In the genomic region with DNA sequence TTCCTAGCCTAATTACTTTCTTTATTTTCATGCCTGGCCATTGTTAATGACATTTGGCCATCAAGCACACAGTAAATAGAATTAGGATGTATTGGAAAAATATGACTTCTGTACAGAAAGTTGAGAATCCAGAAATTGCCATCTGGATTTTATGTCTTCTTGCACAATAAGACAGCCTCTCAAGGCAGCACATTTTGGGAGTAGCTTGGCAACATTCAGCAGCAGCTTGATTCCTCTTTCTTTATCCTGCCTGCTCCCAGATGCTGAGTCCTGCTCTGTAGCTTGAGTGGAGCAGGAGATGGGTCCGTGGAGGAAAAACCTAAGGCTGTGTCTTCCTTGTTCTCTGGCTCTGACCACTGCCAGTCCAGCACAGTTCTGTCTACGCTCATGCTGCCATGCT, we compare ENCODE assay signal across 23 cellular contexts. TPM values are rescaled to one million over a fixed set of nuclear protein-coding genes. Genes with fewer than 3 reads are reported as not detected.
DNase-seq lines count a peak whose midpoint lies in the region; ATAC-seq and TF ChIP-seq lines count a peak whose summit lies in the region.
"Had no signal": no experiment of that assay in that cellular context is flagged by ENCODE, and none has a peak within 500 bp of the region (broad histone marks: within the 10 kb centered on the region; RNA-seq: fewer than 3 reads in every experiment).

No MANE protein-coding gene starts in this region.

- no peaks in the 10 kb centered on the region for H3K9me3 Mint-ChIP-seq in WTC11
- H3K9me3 Mint-ChIP-seq: activated naive CD8-positive, alpha-beta T cell treated with anti-CD3 and anti-CD28 coated beads, Interleukin-2, amount 10 ng/mL, durations not matched to agents 7 days and 5 days; activated T-helper 17 cell treated with anti-CD3 and anti-CD28 coated beads, Interleukin-2, amount 50 U/mL, for 72 hours; brain; stimulated activated naive CD8-positive, alpha-beta T cell treated with anti-CD3 and anti-CD28 coated beads, Interleukin-15, amount 100 ng/mL, for 72 hours had no signal

- no peaks in the 10 kb centered on the region for H3K36me3 ChIP-seq in colonic mucosa
- H3K36me3 ChIP-seq: BLaER1 had no signal

- POLR2A ChIA-PET in WTC11 (lab: Charles Lee): interaction anchor here (0.5 to 0.9 kb wide), 2 partner anchors 29 to 45 kb away, joined by 3 read pairs; partner anchors contain the start of gene ARHGAP26

- peaks cover 8% of the 10 kb centered on the region; the same call in 1 of the 2 replicates for H3K36me3 Mint-ChIP-seq in WTC11
- H3K36me3 Mint-ChIP-seq: activated naive CD8-positive, alpha-beta T cell treated with anti-CD3 and anti-CD28 coated beads, Interleukin-2, amount 10 ng/mL, durations not matched to agents 7 days and 5 days; brain had no signal

- H3K27me3 ChIP-seq in colonic mucosa: no peaks in the 10 kb centered on the region
- H3K27me3 ChIP-seq: BLaER1 had no signal

- H3K27ac ChIP-seq in colonic mucosa: no peak overlapping the region
- H3K27ac ChIP-seq: BLaER1, psoas muscle had no signal

- no peak for ATAC-seq in WTC11
- peak; percentile 56 for ATAC-seq in left ventricle myocardium superior
- ATAC-seq in HG03469 (IDR thresholded peaks at IDR 0.05; ENCODE audit: unreplicated experiment): no peak
- ATAC-seq: activated CD4-positive, alpha-beta T cell treated with anti-CD3 and anti-CD28 coated beads for 36 hours; activated T-helper 17 cell treated with anti-CD3 and anti-CD28 coated beads, Interleukin-2, amount 50 U/mL, for 72 hours; stimulated activated naive CD8-positive, alpha-beta T cell treated with anti-CD3 and anti-CD28 coated beads, Interleukin-15, amount 100 ng/mL, for 72 hours had no signal

- intact Hi-C loops in left ventricle myocardium superior (cut with micrococcal nuclease): loop anchor here (10.0 kb wide), 1 partner anchor 144 kb away; no protein-coding TSS in a partner anchor
- intact Hi-C loops in colonic mucosa (cut with DNase I): no loop called here

- H3K9me3 ChIP-seq in colonic mucosa: no peaks in the 10 kb centered on the region
- H3K9me3 ChIP-seq: BLaER1, psoas muscle had no signal

- H3K4me3 ChIP-seq in AG09309 (ENCODE audit: control insufficient read depth, low read depth, low read length) (no peak overlapping the region), colonic mucosa (no peak overlapping the region)
- H3K4me3 ChIP-seq: BLaER1, psoas muscle had no signal

- H3K4me1 ChIP-seq in colonic mucosa: no peaks in the 10 kb centered on the region
- H3K4me1 ChIP-seq: BLaER1 had no signal

- TF ChIP-seq CTCF in AG09309 (IDR thresholded peaks at IDR 0.05; ENCODE audit: control insufficient read depth, insufficient read depth, low read depth, low read length, missing control alignments): no peak
- no peak for TF ChIP-seq CTCF in WTC11 (IDR thresholded peaks at IDR 0.05)
- TF ChIP-seq CTCF in colonic mucosa (IDR thresholded peaks at IDR 0.05): no peak

- peak; percentile 64 for DNase-seq in AG09309 (ENCODE audit: low read depth)
- peak; percentile 65 for DNase-seq in EH (ENCODE audit: low read depth)
- DNase-seq in WTC11 (ENCODE audit: low spot score): no peak
- DNase-seq in left ventricle myocardium superior: no peak
- no peak for DNase-seq in colonic mucosa
- DNase-seq in amniotic stem cell (lab: John Stamatoyannopoulos, UW): no peak
- DNase-seq in COR-L47 (lab: John Stamatoyannopoulos, UW): no peak
- DNase-seq: activated CD4-positive, alpha-beta T cell treated with anti-CD3 and anti-CD28 coated beads for 36 hours; activated naive CD8-positive, alpha-beta T cell treated with anti-CD3 and anti-CD28 coated beads, Interleukin-2, amount 10 ng/mL, durations not matched to agents 7 days and 5 days; GOT3; NCI-H1092; NCI-H2081; psoas muscle; RPMI8226; stimulated activated CD4-positive, alpha-beta T cell treated with anti-CD3 and anti-CD28 coated beads, Interleukin-4, amount 100 ng/mL, for 4 hours; stimulated activated naive CD8-positive, alpha-beta T cell treated with anti-CD3 and anti-CD28 coated beads, Interleukin-15, amount 100 ng/mL, for 72 hours; SW 1271 had no signal

- H3K4me3 Mint-ChIP-seq in WTC11: no peak overlapping the region
- H3K4me3 Mint-ChIP-seq: activated CD4-positive, alpha-beta T cell treated with anti-CD3 and anti-CD28 coated beads for 36 hours; activated naive CD8-positive, alpha-beta T cell treated with anti-CD3 and anti-CD28 coated beads, Interleukin-2, amount 10 ng/mL, durations not matched to agents 7 days and 5 days; activated T-helper 17 cell treated with anti-CD3 and anti-CD28 coated beads, Interleukin-2, amount 50 U/mL, for 72 hours; brain; stimulated activated naive CD8-positive, alpha-beta T cell treated with anti-CD3 and anti-CD28 coated beads, Interleukin-15, amount 100 ng/mL, for 72 hours had no signal

- peaks cover 30% of the 10 kb centered on the region for H3K4me1 Mint-ChIP-seq in WTC11
- H3K4me1 Mint-ChIP-seq: activated T-helper 17 cell treated with anti-CD3 and anti-CD28 coated beads, Interleukin-2, amount 50 U/mL, for 72 hours; stimulated activated naive CD8-positive, alpha-beta T cell treated with anti-CD3 and anti-CD28 coated beads, Interleukin-15, amount 100 ng/mL, for 72 hours had no signal

- peaks cover 3% of the 10 kb centered on the region; the same call in 1 of the 2 replicates for H3K27me3 Mint-ChIP-seq in WTC11 (ENCODE audit: low read depth)
- H3K27me3 Mint-ChIP-seq: brain had no signal

- no peak overlapping the region for H3K9ac ChIP-seq in colonic mucosa (ENCODE audit: low read depth in 2 of 2, low read length in 2 of 2)
- H3K9ac ChIP-seq: BLaER1 had no signal

- CTCF ChIA-PET in WTC11 (lab: Charles Lee): interaction anchor here (1.3 to 2.1 kb wide), 4 partner anchors 27 to 148 kb away, joined by 3 to 8 read pairs (median 6); no protein-coding TSS in a partner anchor

- H3K27ac Mint-ChIP-seq in WTC11: peak overlapping the region; percentile 7; the same call in 1 of the 2 replicates
- H3K27ac Mint-ChIP-seq: activated CD4-positive, alpha-beta T cell treated with anti-CD3 and anti-CD28 coated beads for 36 hours; activated naive CD8-positive, alpha-beta T cell treated with anti-CD3 and anti-CD28 coated beads, Interleukin-2, amount 10 ng/mL, durations not matched to agents 7 days and 5 days; activated T-helper 17 cell treated with anti-CD3 and anti-CD28 coated beads, Interleukin-2, amount 50 U/mL, for 72 hours; stimulated activated naive CD8-positive, alpha-beta T cell treated with anti-CD3 and anti-CD28 coated beads, Interleukin-15, amount 100 ng/mL, for 72 hours had no signal

TF ChIP-seq in WTC11, 78 proteins besides CTCF, POLR2A, EP300 and RAD21:
- TF ChIP-seq ZNF121 (CRISPR knock-in tag; IDR thresholded peaks at IDR 0.05) (no peak), FOXP4 (CRISPR knock-in tag; IDR thresholded peaks at IDR 0.05) (no peak), ZNF396 (CRISPR knock-in tag; IDR thresholded peaks at IDR 0.05; ENCODE audit: borderline replicate concordance) (no peak), NR2C2 (CRISPR knock-in tag; IDR thresholded peaks at IDR 0.05) (no peak)
- TF ChIP-seq, protein P1, sequence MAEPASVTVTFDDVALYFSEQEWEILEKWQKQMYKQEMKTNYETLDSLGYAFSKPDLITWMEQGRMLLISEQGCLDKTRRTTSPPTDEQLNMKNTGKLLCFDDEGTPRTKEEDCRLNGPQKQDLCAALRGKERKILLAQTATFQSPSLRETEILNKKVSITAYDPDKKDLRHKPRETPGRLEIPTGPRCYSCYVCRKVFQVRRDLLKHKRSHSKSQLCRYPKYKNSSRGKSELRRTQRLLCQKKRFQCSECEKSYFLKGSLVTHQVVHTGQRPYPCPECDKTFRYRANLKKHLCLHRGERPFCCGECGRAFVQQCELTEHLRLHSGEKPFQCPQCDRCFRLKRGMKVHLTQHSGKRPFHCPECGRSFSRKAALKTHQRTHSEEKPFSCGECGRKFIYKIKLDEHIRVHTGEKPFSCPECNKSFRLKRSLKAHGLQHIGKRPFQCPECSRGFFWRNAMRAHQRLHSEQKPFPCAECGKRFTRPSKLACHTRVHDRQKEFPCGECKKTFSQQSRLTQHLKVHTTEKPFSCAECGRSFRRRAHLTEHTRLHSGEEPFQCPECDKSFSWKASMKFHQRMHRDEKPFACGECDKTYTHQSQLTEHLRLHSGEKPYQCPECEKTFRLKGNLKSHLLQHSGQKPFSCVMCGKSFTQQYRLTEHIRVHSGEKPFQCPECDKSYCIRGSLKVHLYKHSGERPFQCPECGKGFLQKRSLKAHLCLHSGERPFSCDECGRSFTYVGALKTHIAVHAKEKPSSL (CRISPR knock-in tag; conservative IDR thresholded peaks at IDR 0.05): no peak
- TF ChIP-seq, protein P2, sequence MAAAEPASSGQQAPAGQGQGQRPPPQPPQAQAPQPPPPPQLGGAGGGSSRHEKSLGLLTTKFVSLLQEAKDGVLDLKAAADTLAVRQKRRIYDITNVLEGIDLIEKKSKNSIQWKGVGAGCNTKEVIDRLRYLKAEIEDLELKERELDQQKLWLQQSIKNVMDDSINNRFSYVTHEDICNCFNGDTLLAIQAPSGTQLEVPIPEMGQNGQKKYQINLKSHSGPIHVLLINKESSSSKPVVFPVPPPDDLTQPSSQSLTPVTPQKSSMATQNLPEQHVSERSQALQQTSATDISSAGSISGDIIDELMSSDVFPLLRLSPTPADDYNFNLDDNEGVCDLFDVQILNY (CRISPR knock-in tag; IDR thresholded peaks at IDR 0.05): no peak

RNA-seq across cellular contexts. Expression of gene ARHGAP26, which starts 29.3 kb away (rescaled TPM):
- total RNA-seq in WTC11 (2021) (19.1 to 22.3 TPM (median 21.8 TPM) in 3 replicates), left ventricle myocardium superior (34.9 TPM), colonic mucosa (10 to 100 TPM; 59.1 to 74.0 TPM)
- total RNA-seq: G401 had no signal

RNA-seq across cellular contexts. Expression of gene FGF1, which starts 55.0 kb away (rescaled TPM):
- total RNA-seq in WTC11 (2021) (0.21 to 0.55 TPM in 2 of 3 replicates, not detected in the other), left ventricle myocardium superior (43.6 TPM), colonic mucosa (under 1 TPM in 1 of 2 donors, not detected in 1; 0.90 TPM)
- total RNA-seq: activated CD4-positive, alpha-beta T cell treated with anti-CD3 and anti-CD28 coated beads for 36 hours; activated naive CD8-positive, alpha-beta T cell treated with anti-CD3 and anti-CD28 coated beads, Interleukin-2, amount 10 ng/mL, durations not matched to agents 7 days and 5 days; activated T-helper 17 cell treated with anti-CD3 and anti-CD28 coated beads, Interleukin-2, amount 50 U/mL, for 72 hours; NCI-H460 had no signal

Comparison
In these comparisons a context has a peak if more than half of its experiments do, and no peak if none do; other contexts are left out.
1. DNase-seq: peak in AG09309 (single experiment) and EH (single experiment); none in WTC11 (single experiment), left ventricle myocardium superior (single experiment), colonic mucosa (single experiment), amniotic stem cell (single experiment) and COR-L47 (single experiment).
2. RNA of gene FGF1, which starts 55.0 kb away (total RNA-seq): 43.6 TPM in left ventricle myocardium superior (single experiment); 0.90 TPM in colonic mucosa and 0.21 to 0.55 TPM in WTC11; every median in the first group is over 10 times any median in the second.